Comparison of ENCODE assay signal across 2 cellular contexts in genomic region chr19:50383307-50383851, GRCh38.
TF ChIP-seq lines count a peak whose summit lies in the region.

No MANE protein-coding gene starts in this region.

TF ChIP-seq in SK-N-SH, 30 proteins besides CTCF, POLR2A, EP300 and RAD21 (continued from another document):
- TF ChIP-seq YY1 (IDR thresholded peaks at IDR 0.05; ENCODE audit: low read depth) (no peak), ZBTB33 (IDR thresholded peaks at IDR 0.05; ENCODE audit: borderline replicate concordance, low read depth) (no peak)
TF ChIP-seq in SK-N-SH: peak in this region for 1.

TF ChIP-seq in SK-N-SH treated with all-trans-retinoic acid at 6 μM for 48 hours, 23 proteins besides CTCF, POLR2A, EP300 and RAD21 (continued from another document):
- TF ChIP-seq TCF4 (CRISPR knock-in tag; IDR thresholded peaks at IDR 0.05; ENCODE audit: borderline replicate concordance) (no peak), CSDC2 (CRISPR knock-in tag; IDR thresholded peaks at IDR 0.05) (no peak), CSRNP3 (CRISPR knock-in tag; IDR thresholded peaks at IDR 0.05) (no peak), ZFP30 (CRISPR knock-in tag; IDR thresholded peaks at IDR 0.05) (no peak), ARNTL (CRISPR knock-in tag; IDR thresholded peaks at IDR 0.05; ENCODE audit: borderline replicate concordance, low read depth) (no peak), ESRRG (CRISPR knock-in tag; IDR thresholded peaks at IDR 0.05) (no peak), POU6F1 (CRISPR knock-in tag; IDR thresholded peaks at IDR 0.05; ENCODE audit: borderline replicate concordance, low read depth) (no peak), ISL1 (CRISPR knock-in tag; IDR thresholded peaks at IDR 0.05) (no peak), PPARA (CRISPR knock-in tag; IDR thresholded peaks at IDR 0.05; ENCODE audit: borderline replicate concordance) (no peak), TOX (CRISPR knock-in tag; IDR thresholded peaks at IDR 0.05; ENCODE audit: borderline replicate concordance) (no peak), CREB5 (CRISPR knock-in tag; IDR thresholded peaks at IDR 0.05; ENCODE audit: low read depth) (no peak), SNAI2 (CRISPR knock-in tag; IDR thresholded peaks at IDR 0.05) (no peak), ZNF8 (CRISPR knock-in tag; IDR thresholded peaks at IDR 0.05) (no peak)
- TF ChIP-seq, protein P1, sequence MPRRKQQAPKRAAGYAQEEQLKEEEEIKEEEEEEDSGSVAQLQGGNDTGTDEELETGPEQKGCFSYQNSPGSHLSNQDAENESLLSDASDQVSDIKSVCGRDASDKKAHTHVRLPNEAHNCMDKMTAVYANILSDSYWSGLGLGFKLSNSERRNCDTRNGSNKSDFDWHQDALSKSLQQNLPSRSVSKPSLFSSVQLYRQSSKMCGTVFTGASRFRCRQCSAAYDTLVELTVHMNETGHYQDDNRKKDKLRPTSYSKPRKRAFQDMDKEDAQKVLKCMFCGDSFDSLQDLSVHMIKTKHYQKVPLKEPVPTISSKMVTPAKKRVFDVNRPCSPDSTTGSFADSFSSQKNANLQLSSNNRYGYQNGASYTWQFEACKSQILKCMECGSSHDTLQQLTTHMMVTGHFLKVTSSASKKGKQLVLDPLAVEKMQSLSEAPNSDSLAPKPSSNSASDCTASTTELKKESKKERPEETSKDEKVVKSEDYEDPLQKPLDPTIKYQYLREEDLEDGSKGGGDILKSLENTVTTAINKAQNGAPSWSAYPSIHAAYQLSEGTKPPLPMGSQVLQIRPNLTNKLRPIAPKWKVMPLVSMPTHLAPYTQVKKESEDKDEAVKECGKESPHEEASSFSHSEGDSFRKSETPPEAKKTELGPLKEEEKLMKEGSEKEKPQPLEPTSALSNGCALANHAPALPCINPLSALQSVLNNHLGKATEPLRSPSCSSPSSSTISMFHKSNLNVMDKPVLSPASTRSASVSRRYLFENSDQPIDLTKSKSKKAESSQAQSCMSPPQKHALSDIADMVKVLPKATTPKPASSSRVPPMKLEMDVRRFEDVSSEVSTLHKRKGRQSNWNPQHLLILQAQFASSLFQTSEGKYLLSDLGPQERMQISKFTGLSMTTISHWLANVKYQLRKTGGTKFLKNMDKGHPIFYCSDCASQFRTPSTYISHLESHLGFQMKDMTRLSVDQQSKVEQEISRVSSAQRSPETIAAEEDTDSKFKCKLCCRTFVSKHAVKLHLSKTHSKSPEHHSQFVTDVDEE (CRISPR knock-in tag; IDR thresholded peaks at IDR 0.05), result no peak
